Comparison of ENCODE assay signal across 13 cellular contexts in genomic region chr1:35554261-35555211, GRCh38. TPM values are rescaled to one million over a fixed set of nuclear protein-coding genes. Genes with fewer than 3 reads are reported as not detected.
DNase-seq lines count a peak whose midpoint lies in the region; ATAC-seq and TF ChIP-seq lines count a peak whose summit lies in the region.
"Had no signal": no experiment of that assay in that cellular context is flagged by ENCODE, and none has a peak within 500 bp of the region (broad histone marks: within the 10 kb centered on the region; RNA-seq: fewer than 3 reads in every experiment).

No MANE protein-coding gene starts in this region.

- no peaks in the 10 kb centered on the region for H3K36me3 Mint-ChIP-seq in natural killer cell treated with Interleukin-12 subunit alpha and Interleukin-12 subunit beta and Interleukin-15 and Interleukin-18, amount 100 ng/mL, for 72 hours
- H3K36me3 Mint-ChIP-seq in activated CD4-positive, alpha-beta memory T cell treated with anti-CD3 and anti-CD28 coated beads for 36 hours = peaks cover 16% of the 10 kb centered on the region

- H3K27ac Mint-ChIP-seq in natural killer cell treated with Interleukin-12 subunit alpha and Interleukin-12 subunit beta and Interleukin-15 and Interleukin-18, amount 100 ng/mL, for 72 hours = peak overlapping the region in 1 of 2 donors; percentile 97
- H3K27ac Mint-ChIP-seq in activated CD4-positive, alpha-beta memory T cell treated with anti-CD3 and anti-CD28 coated beads for 36 hours = no peak overlapping the region
- H3K27ac Mint-ChIP-seq: dendritic cell treated with granulocyte-macrophage colony-stimulating factor and Interleukin-4, amounts not matched to agents 40 ng/mL and 50 ng/mL, for 4 days had no signal

- no peak overlapping the region for H3K27ac ChIP-seq in brain microvascular endothelial cell
- H3K27ac ChIP-seq in SJCRH30 = no peak overlapping the region

- H3K4me1 ChIP-seq in SJCRH30 = peaks cover 15% of the 10 kb centered on the region

- DNase-seq in DMS53 treated with DMSO at 0.1 percent for 48 hours (lab: John Stamatoyannopoulos, UW; ENCODE audit: unreplicated experiment) (peak; percentile 43), NCI-H2029 (lab: John Stamatoyannopoulos, UW) (peak; percentile 71), dermis blood vessel endothelial cell (peak; percentile 65), brain microvascular endothelial cell (no peak), NOMO-1 treated with DMSO at 0.1 percent for 48 hours (lab: John Stamatoyannopoulos, UW; ENCODE audit: unreplicated experiment) (no peak), SJCRH30 (no peak)
- DNase-seq in natural killer cell treated with Interleukin-12 subunit alpha and Interleukin-12 subunit beta and Interleukin-15 and Interleukin-18, amount 100 ng/mL, for 72 hours (ENCODE audit: low spot score) = no peak
- no peak for DNase-seq in activated CD4-positive, alpha-beta memory T cell treated with anti-CD3 and anti-CD28 coated beads for 36 hours
- DNase-seq: GF-D8; left cardiac atrium; stimulated activated naive CD4-positive, alpha-beta T cell treated with Interleukin-2 at 50 U/mL for 16 hours had no signal

- intact Hi-C loops in activated CD4-positive, alpha-beta memory T cell treated with anti-CD3 and anti-CD28 coated beads for 36 hours (cut with micrococcal nuclease) = loop anchor here (1.0 to 10.0 kb wide), 7 partner anchors 15 to 1920 kb away; partner anchors contain the start of genes PSMB2, SFPQ, ZC3H12A and ZMYM6

- no peaks in the 10 kb centered on the region for H3K9me3 Mint-ChIP-seq in natural killer cell treated with Interleukin-12 subunit alpha and Interleukin-12 subunit beta and Interleukin-15 and Interleukin-18, amount 100 ng/mL, for 72 hours
- no peaks in the 10 kb centered on the region for H3K9me3 Mint-ChIP-seq in activated CD4-positive, alpha-beta memory T cell treated with anti-CD3 and anti-CD28 coated beads for 36 hours
- H3K9me3 Mint-ChIP-seq: dendritic cell treated with granulocyte-macrophage colony-stimulating factor and Interleukin-4, amounts not matched to agents 40 ng/mL and 50 ng/mL, for 4 days had no signal

- ATAC-seq in natural killer cell treated with Interleukin-12 subunit alpha and Interleukin-12 subunit beta and Interleukin-15 and Interleukin-18, amount 100 ng/mL, for 72 hours = no peak
- ATAC-seq: left cardiac atrium had no signal

- H3K27me3 Mint-ChIP-seq in natural killer cell treated with Interleukin-12 subunit alpha and Interleukin-12 subunit beta and Interleukin-15 and Interleukin-18, amount 100 ng/mL, for 72 hours = no peaks in the 10 kb centered on the region
- no peaks in the 10 kb centered on the region for H3K27me3 Mint-ChIP-seq in activated CD4-positive, alpha-beta memory T cell treated with anti-CD3 and anti-CD28 coated beads for 36 hours
- H3K27me3 Mint-ChIP-seq: dendritic cell treated with granulocyte-macrophage colony-stimulating factor and Interleukin-4, amounts not matched to agents 40 ng/mL and 50 ng/mL, for 4 days had no signal

- peaks cover 10% of the 10 kb centered on the region for H3K36me3 ChIP-seq in brain microvascular endothelial cell (replicated peaks)
- peaks cover 15% of the 10 kb centered on the region for H3K36me3 ChIP-seq in SJCRH30

- TF ChIP-seq CTCF in brain microvascular endothelial cell (IDR thresholded peaks at IDR 0.05; ENCODE audit: low read depth, low read length, missing control alignments) = no peak

- peak overlapping the region; percentile 100 for H3K4me3 Mint-ChIP-seq in natural killer cell treated with Interleukin-12 subunit alpha and Interleukin-12 subunit beta and Interleukin-15 and Interleukin-18, amount 100 ng/mL, for 72 hours
- no peak overlapping the region for H3K4me3 Mint-ChIP-seq in activated CD4-positive, alpha-beta memory T cell treated with anti-CD3 and anti-CD28 coated beads for 36 hours
- H3K4me3 Mint-ChIP-seq: dendritic cell treated with granulocyte-macrophage colony-stimulating factor and Interleukin-4, amounts not matched to agents 40 ng/mL and 50 ng/mL, for 4 days had no signal

- H3K9me3 ChIP-seq in SJCRH30 (replicated peaks) = no peaks in the 10 kb centered on the region

- H3K27me3 ChIP-seq in brain microvascular endothelial cell (replicated peaks) (no peaks in the 10 kb centered on the region), SJCRH30 (no peaks in the 10 kb centered on the region)

- no peak overlapping the region for H3K4me3 ChIP-seq in brain microvascular endothelial cell (ENCODE audit: low read depth, low read length)
- H3K4me3 ChIP-seq in SJCRH30 = no peak overlapping the region
- H3K4me3 ChIP-seq: skin epidermis had no signal

- POLR2A ChIA-PET in activated CD4-positive, alpha-beta memory T cell treated with anti-CD3 and anti-CD28 coated beads for 36 hours (lab: Charles Lee) = no interaction called here

- in situ Hi-C loops in brain microvascular endothelial cell (cut with HindIII; ENCODE audit: low pct_ligation_motif_present, low sequenced_read_pairs) = no loop called here

- H3K4me1 Mint-ChIP-seq in natural killer cell treated with Interleukin-12 subunit alpha and Interleukin-12 subunit beta and Interleukin-15 and Interleukin-18, amount 100 ng/mL, for 72 hours (ENCODE audit: low read depth in 2 of 2) = peaks cover 33 to 37% of the 10 kb centered on the region in 2 donors
- peaks cover 55% of the 10 kb centered on the region for H3K4me1 Mint-ChIP-seq in activated CD4-positive, alpha-beta memory T cell treated with anti-CD3 and anti-CD28 coated beads for 36 hours (ENCODE audit: low read depth)

- CTCF ChIA-PET in activated CD4-positive, alpha-beta memory T cell treated with anti-CD3 and anti-CD28 coated beads for 36 hours (lab: Charles Lee) = interaction anchor here (1.8 to 9.2 kb wide), 2 partner anchors 103 to 104 kb away, joined by 9 to 138 read pairs; no protein-coding TSS in a partner anchor

RNA-seq across cellular contexts. Expression of gene KIAA0319L, which starts 2.7 kb away (rescaled TPM):
- total RNA-seq in dermis blood vessel endothelial cell = 62.2 and 80.5 TPM in 2 replicates
- total RNA-seq in natural killer cell treated with Interleukin-12 subunit alpha and Interleukin-12 subunit beta and Interleukin-15 and Interleukin-18, amount 100 ng/mL, for 72 hours = 10 to 100 TPM; 58.6 to 88.8 TPM
- total RNA-seq in activated CD4-positive, alpha-beta memory T cell treated with anti-CD3 and anti-CD28 coated beads for 36 hours = 10 to 100 TPM; 28.3 to 30.9 TPM
- 25.4 and 29.9 TPM in 2 replicates for total RNA-seq in SJCRH30 (2014; rRNA removed; shearing (Covaris generic))

RNA-seq across cellular contexts. Expression of gene NCDN, which starts 3.1 kb away (rescaled TPM):
- total RNA-seq in dermis blood vessel endothelial cell = 11.9 and 23.1 TPM in 2 replicates
- 10 to 100 TPM; 42.2 to 59.6 TPM for total RNA-seq in natural killer cell treated with Interleukin-12 subunit alpha and Interleukin-12 subunit beta and Interleukin-15 and Interleukin-18, amount 100 ng/mL, for 72 hours
- 10 to 100 TPM; 21.6 to 21.7 TPM for total RNA-seq in activated CD4-positive, alpha-beta memory T cell treated with anti-CD3 and anti-CD28 coated beads for 36 hours
- total RNA-seq in SJCRH30 (2014; rRNA removed; shearing (Covaris generic)) = 21.2 and 21.7 TPM in 2 replicates

RNA-seq across cellular contexts. Expression of gene TFAP2E, which starts 18.6 kb away (rescaled TPM):
- 0.14 and 0.17 TPM in 2 replicates for total RNA-seq in dermis blood vessel endothelial cell
- 1 to 10 TPM; 3.3 to 5.1 TPM for total RNA-seq in natural killer cell treated with Interleukin-12 subunit alpha and Interleukin-12 subunit beta and Interleukin-15 and Interleukin-18, amount 100 ng/mL, for 72 hours
- total RNA-seq in activated CD4-positive, alpha-beta memory T cell treated with anti-CD3 and anti-CD28 coated beads for 36 hours = under 1 TPM; 0.17 to 0.76 TPM
- total RNA-seq in SJCRH30 (2014; rRNA removed; shearing (Covaris generic)) = 9.8 and 10.9 TPM in 2 replicates

Comparison
In these comparisons a context has a peak if more than half of its experiments do, and no peak if none do; other contexts are left out.
1. DNase-seq: peak in DMS53 treated with DMSO at 0.1 percent for 48 hours (single experiment), NCI-H2029 (single experiment) and dermis blood vessel endothelial cell (single experiment); none in natural killer cell treated with Interleukin-12 subunit alpha and Interleukin-12 subunit beta and Interleukin-15 and Interleukin-18, amount 100 ng/mL, for 72 hours (single experiment), brain microvascular endothelial cell (single experiment), activated CD4-positive, alpha-beta memory T cell treated with anti-CD3 and anti-CD28 coated beads for 36 hours (single experiment), NOMO-1 treated with DMSO at 0.1 percent for 48 hours (single experiment) and SJCRH30 (0 of 2).